ENCODE assay signal across 8 cellular contexts in genomic region chr16:85557083-85557975, GRCh38. TPM values are rescaled to one million over a fixed set of nuclear protein-coding genes. Genes with fewer than 3 reads are reported as not detected.
DNase-seq lines count a peak whose midpoint lies in the region; ATAC-seq and TF ChIP-seq lines count a peak whose summit lies in the region.

No MANE protein-coding gene starts in this region.

- TF ChIP-seq EP300 in stomach (IDR thresholded peaks at IDR 0.05): no peak

- H4K8ac ChIP-seq in H9 (replicated peaks; ENCODE audit: insufficient read length, low read depth, low read length): no peak overlapping the region

- H3K9ac ChIP-seq in H9 (ENCODE audit: extremely low read depth, insufficient read length, low read length): no peak overlapping the region

- H2BK20ac ChIP-seq in H9 (ENCODE audit: low read depth, low read length, poor library complexity, severe bottlenecking): no peak overlapping the region

- H3K4me1 Mint-ChIP-seq in CD4-positive, alpha-beta T cell (ENCODE audit: low read depth): peaks cover 34% of the 10 kb centered on the region
- peaks cover 45 to 56% of the 10 kb centered on the region in 2 experiments for H3K4me1 Mint-ChIP-seq in H9

- POLR2A ChIA-PET in CD4-positive, alpha-beta T cell (lab: Charles Lee): interaction anchor here (0.6 to 1.7 kb wide), 7 partner anchors 11 to 241 kb away, joined by 3 to 10 read pairs (median 5); partner anchors contain the start of gene GSE1

- H3K14ac ChIP-seq in H9 (ENCODE audit: insufficient read depth, low read length): no peak overlapping the region

- no peaks in the 10 kb centered on the region for H3K27me3 Mint-ChIP-seq in CD4-positive, alpha-beta T cell
- H3K27me3 Mint-ChIP-seq in H9 (ENCODE audit: low read depth): peaks cover 6% of the 10 kb centered on the region

- peak; percentile 41 for ATAC-seq in CD4-positive, alpha-beta T cell (ENCODE audit: poor library complexity)
- ATAC-seq in right lobe of liver (peak; percentile 45 to 77 (median 64)), HG02588 (IDR thresholded peaks at IDR 0.05; ENCODE audit: unreplicated experiment) (no peak), GM18520 (IDR thresholded peaks at IDR 0.05; ENCODE audit: unreplicated experiment) (no peak)

- H3K4me3 Mint-ChIP-seq in CD4-positive, alpha-beta T cell: peak overlapping the region; percentile 87
- H3K4me3 Mint-ChIP-seq in H9: peak overlapping the region; percentile 76 to 82

- H3K9me3 ChIP-seq in CD4-positive, alpha-beta T cell (ENCODE audit: control insufficient read depth, low read length): no peaks in the 10 kb centered on the region
- H3K9me3 ChIP-seq in H9 (ENCODE audit: control insufficient read depth, low read depth, low read length) (no peaks in the 10 kb centered on the region), breast epithelium (no peaks in the 10 kb centered on the region), right lobe of liver (no peaks in the 10 kb centered on the region), stomach (no peaks in the 10 kb centered on the region)

- no CpG with 5 or more reads among the region's 22 CpGs for WGBS in H9 (ENCODE audit: extremely low coverage, insufficient read length, low lambda C conversion rate)
- WGBS in right lobe of liver (ENCODE audit: insufficient coverage, low coverage, low lambda C conversion rate, missing lambda C conversion rate): 0% methylated on average over 13 of the region's 22 CpGs
- WGBS in stomach, 5 donors: 2 to 5% (median 3%) methylated on average over 18 to 22 of the region's 22 CpGs

- no peaks in the 10 kb centered on the region for H4K20me1 ChIP-seq in H9 (ENCODE audit: control insufficient read depth, insufficient read depth, insufficient read length)

- H3K36me3 ChIP-seq in breast epithelium (no peaks in the 10 kb centered on the region), right lobe of liver (no peaks in the 10 kb centered on the region), stomach (no peaks in the 10 kb centered on the region)

- H3K9me3 Mint-ChIP-seq in CD4-positive, alpha-beta T cell: no peaks in the 10 kb centered on the region
- peaks cover 0 to 3% of the 10 kb centered on the region in 2 experiments; a peak in 1 of 5 replicates for H3K9me3 Mint-ChIP-seq in H9

- peak overlapping the region; percentile 74 for H3K27ac ChIP-seq in CD4-positive, alpha-beta T cell (ENCODE audit: low read depth, low read length)
- H3K27ac ChIP-seq in H9 (ENCODE audit: insufficient read length, low read depth, low read length) (no peak overlapping the region), breast epithelium (peak overlapping the region; percentile 91 to 95), right lobe of liver (peak overlapping the region; percentile 80 to 96 (median 96)), stomach (peak overlapping the region; percentile 91 to 97 (median 95))

- no peak overlapping the region for H3K23ac ChIP-seq in H9 (ENCODE audit: insufficient read length, low read depth, low read length)

- H3K79me1 ChIP-seq in H9 (ENCODE audit: insufficient read depth, low read depth, low read length, poor library complexity, severe bottlenecking): no peaks in the 10 kb centered on the region

- H3K4me3 ChIP-seq in breast epithelium (peak overlapping the region; percentile 59 to 92 (median 82)), right lobe of liver (peak overlapping the region; percentile 64 to 91 (median 67)), stomach (peak overlapping the region; percentile 61 to 90 (median 76))

- peaks cover 5% of the 10 kb centered on the region; the same call in 1 of the 2 replicates for H3K79me2 ChIP-seq in H9 (ENCODE audit: insufficient read depth, low read length)

- CTCF ChIA-PET in CD4-positive, alpha-beta T cell (lab: Charles Lee): interaction anchor here (0.8 to 2.0 kb wide), 5 partner anchors 10 to 1370 kb away, joined by 3 to 12 read pairs (median 5); partner anchors contain the start of gene TAF1C

- no peak overlapping the region for H4K91ac ChIP-seq in H9 (ENCODE audit: insufficient read length, low read depth, low read length)

- no peak overlapping the region for H2BK15ac ChIP-seq in H9 (ENCODE audit: low read depth, low read length)

- intact Hi-C loops in CD4-positive, alpha-beta T cell (cut with DNase I, micrococcal nuclease): loop anchor here in 1 of 2 experiments (2.0 kb wide), 1 partner anchor 53 kb away; no protein-coding TSS in a partner anchor
- intact Hi-C loops in breast epithelium (cut with DNase I; ENCODE audit: low total_unique reads) (loop anchor here (10.0 kb wide), 1 partner anchor 57 kb away; the partner anchor contains the start of gene GSE1), right lobe of liver (cut with DNase I) (no loop called here), stomach (cut with DNase I; ENCODE audit: low total_unique reads) (loop anchor here (5.0 kb wide), 1 partner anchor 50 kb away; no protein-coding TSS in a partner anchor)

- DNase-seq in CD4-positive, alpha-beta T cell: peak in 6 of 10 experiments; percentile 7 to 52 (median 24)
- DNase-seq in H9: no peak
- peak; percentile 30 for DNase-seq in SK-MEL-5 (ENCODE audit: low read depth, low spot score)
- DNase-seq in breast epithelium (ENCODE audit: low spot score in 2 of 2): no peak
- peak; percentile 72 to 90 (median 89) for DNase-seq in right lobe of liver
- DNase-seq in stomach: no peak

- H2AFZ ChIP-seq in H9 (ENCODE audit: low read length): no peak overlapping the region

- H3K56ac ChIP-seq in H9 (ENCODE audit: insufficient read length, low read depth, low read length): no peak overlapping the region

- peaks cover 16% of the 10 kb centered on the region for H3K36me3 Mint-ChIP-seq in CD4-positive, alpha-beta T cell (ENCODE audit: low read depth)
- H3K36me3 Mint-ChIP-seq in H9 (ENCODE audit: insufficient read depth in 1 of 3, low read depth in 3 of 3): no peaks in the 10 kb centered on the region; a peak in 2 of 7 replicates

- in situ Hi-C loops in SK-MEL-5 (cut with HindIII; ENCODE audit: low pct_unique_long_range_greater_than_20kb, low sequenced_read_pairs): no loop called here

- H4K5ac ChIP-seq in H9 (ENCODE audit: insufficient read length, low read depth, low read length): no peak overlapping the region

- no peaks in the 10 kb centered on the region for H3K27me3 ChIP-seq in CD4-positive, alpha-beta T cell (ENCODE audit: control insufficient read depth, insufficient read depth, low read length)
- H3K27me3 ChIP-seq in H9 (ENCODE audit: insufficient read depth, low read length) (no peaks in the 10 kb centered on the region), breast epithelium (no peaks in the 10 kb centered on the region), right lobe of liver (no peaks in the 10 kb centered on the region), stomach (no peaks in the 10 kb centered on the region)

- H2BK12ac ChIP-seq in H9 (ENCODE audit: insufficient read length, low read depth, low read length): no peak overlapping the region

- no peak overlapping the region for H2AK5ac ChIP-seq in H9 (ENCODE audit: insufficient read length, low read length)

- peak overlapping the region; percentile 57 for H3K27ac Mint-ChIP-seq in CD4-positive, alpha-beta T cell
- peak overlapping the region; percentile 71 to 94 (median 87); a peak in 6 of 7 replicates for H3K27ac Mint-ChIP-seq in H9

- H2BK5ac ChIP-seq in H9 (ENCODE audit: insufficient read length, low read length): no peak overlapping the region

- H3T11ph ChIP-seq in H9 (ENCODE audit: low read length): no peak overlapping the region

- H3K4me2 ChIP-seq in H9 (ENCODE audit: insufficient read depth, insufficient read length, low read length): peak overlapping the region; percentile 54

- no peak for TF ChIP-seq CTCF in CD4-positive, alpha-beta T cell (IDR thresholded peaks at IDR 0.05)
- TF ChIP-seq CTCF in H9 (conservative IDR thresholded peaks at IDR 0.05) (peak; percentile 17; the same call in 2 of the 3 replicates), breast epithelium (IDR thresholded peaks at IDR 0.05) (no peak), right lobe of liver (IDR thresholded peaks at IDR 0.05) (peak; percentile 11 to 40 (median 36)), stomach (IDR thresholded peaks at IDR 0.05) (peak in 1 of 7 experiments; percentile 10)

- no peak overlapping the region for H3K18ac ChIP-seq in H9 (ENCODE audit: insufficient read length, low read depth, low read length)

- no peak for TF ChIP-seq POLR2A in breast epithelium (IDR thresholded peaks at IDR 0.05)
- TF ChIP-seq POLR2A in right lobe of liver (IDR thresholded peaks at IDR 0.05): peak; percentile 50
- TF ChIP-seq POLR2A in stomach (IDR thresholded peaks at IDR 0.05): no peak

- peaks cover 39% of the 10 kb centered on the region for H3K23me2 ChIP-seq in H9 (ENCODE audit: insufficient read length, low read depth, low read length, poor library complexity, severe bottlenecking)

- no peak overlapping the region for H2BK120ac ChIP-seq in H9 (ENCODE audit: low read depth, low read length, poor library complexity, severe bottlenecking)

- H3K4me1 ChIP-seq in H9 (ENCODE audit: insufficient read depth, low read length): peaks cover 10% of the 10 kb centered on the region; the same call in 1 of the 2 replicates
- H3K4me1 ChIP-seq in breast epithelium: peaks cover 3 to 13% of the 10 kb centered on the region in 2 donors
- peaks cover 0 to 44% (median 22%) of the 10 kb centered on the region in 4 donors for H3K4me1 ChIP-seq in right lobe of liver
- H3K4me1 ChIP-seq in stomach: peaks cover 53 to 80% (median 74%) of the 10 kb centered on the region in 4 donors

- no peak overlapping the region for H3K4ac ChIP-seq in H9 (ENCODE audit: low read depth, low read length)

RNA-seq across cellular contexts. Expression of gene GSE1, which starts 55.8 kb away (rescaled TPM):
- 10 to 100 TPM; 11.7 to 13.7 TPM for total RNA-seq in CD4-positive, alpha-beta T cell
- total RNA-seq in H9 (2021) (123 and 125 TPM in 2 replicates), breast epithelium (100 to 1,000 TPM in 1 of 3 donors, 10 to 100 TPM in 2; 52.3 to 105 (median 60.7) TPM), right lobe of liver (10 to 100 TPM; 30.0 to 48.0 (median 38.8) TPM), stomach (100 to 1,000 TPM in 4 of 5 donors, 10 to 100 TPM in 1; 58.2 to 294 (median 141) TPM)
- total RNA-seq in SK-MEL-5 (2014; rRNA removed; shearing (Covaris generic)): 4.5 and 5.8 TPM in 2 replicates
- polyA plus RNA-seq in SK-MEL-5 (2015; cell fraction: cytosol; rRNA removed): 12.9 and 16.9 TPM in 2 replicates
- polyA plus RNA-seq in SK-MEL-5 (2015; cell fraction: nucleus; rRNA removed): 19.2 and 19.9 TPM in 2 replicates
- 10 to 100 TPM; 11.8 to 21.1 (median 12.9) TPM for polyA plus RNA-seq in stomach

Comparison
In these comparisons a context has a peak if more than half of its experiments do, and no peak if none do; other contexts are left out.
1. ATAC-seq: peak in CD4-positive, alpha-beta T cell (single experiment) and right lobe of liver (4 of 4); none in HG02588 (single experiment) and GM18520 (single experiment).
2. DNase-seq: peak in CD4-positive, alpha-beta T cell (6 of 10), SK-MEL-5 (single experiment) and right lobe of liver (3 of 3); none in H9 (single experiment), breast epithelium (0 of 2) and stomach (single experiment).
3. CTCF ChIP-seq: peak in H9 (single experiment) and right lobe of liver (4 of 4); none in CD4-positive, alpha-beta T cell (single experiment) and breast epithelium (0 of 3).
4. intact Hi-C loops: an anchor here in breast epithelium (10.0 kb wide) and stomach (5.0 kb wide); none called in right lobe of liver.
5. Peak in every context shown above with its lines, with median percentiles within 50 percentile points of each other: H3K4me3 ChIP-seq.